ENCODE assay signal across 23 cellular contexts in the genomic region with DNA sequence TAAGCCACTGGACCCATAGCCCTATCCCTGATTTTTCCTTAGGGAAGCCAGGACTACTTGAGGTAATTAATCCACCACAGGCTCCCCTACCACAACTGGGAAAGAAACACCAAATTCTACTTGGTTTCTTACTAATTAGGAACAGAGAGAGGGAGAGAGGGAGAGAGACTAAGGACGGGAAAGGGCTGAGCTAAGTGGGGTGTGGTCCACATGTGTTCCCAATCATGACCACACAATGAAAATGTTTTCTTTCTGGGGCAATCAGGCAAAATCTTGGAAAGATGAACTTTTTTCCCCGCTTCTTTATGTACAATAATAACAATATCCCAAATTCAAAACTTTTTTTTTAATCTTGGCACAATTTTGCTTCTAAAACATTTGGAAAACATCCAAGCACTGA.
A peak's percentile ranks its signal among the peaks of the same experiment; 100 is the strongest.
DNase-seq lines count a peak whose midpoint lies in the region; ATAC-seq and TF ChIP-seq lines count a peak whose summit lies in the region.
"Had no signal": no experiment of that assay in that cellular context is flagged by ENCODE, and none has a peak within 500 bp of the region (broad histone marks: within the 10 kb centered on the region; RNA-seq: fewer than 3 reads in every experiment).

No MANE protein-coding gene starts in this region.

- peaks cover 33% of the 10 kb centered on the region for H3K4me1 Mint-ChIP-seq in osteocyte (ENCODE audit: unreplicated experiment)
- no peaks in the 10 kb centered on the region for H3K4me1 Mint-ChIP-seq in activated CD4-positive, alpha-beta T cell treated with anti-CD3 and anti-CD28 coated beads, Interleukin-2, amount 10 ng/mL, durations not matched to agents 24 days and 14 days
- H3K4me1 Mint-ChIP-seq: GM23338 had no signal

- H3K27me3 Mint-ChIP-seq in osteocyte (ENCODE audit: unreplicated experiment): peaks cover 4% of the 10 kb centered on the region
- H3K27me3 Mint-ChIP-seq in activated CD4-positive, alpha-beta T cell treated with anti-CD3 and anti-CD28 coated beads, Interleukin-2, amount 10 ng/mL, durations not matched to agents 24 days and 14 days: no peaks in the 10 kb centered on the region
- H3K27me3 Mint-ChIP-seq: CD4-positive, alpha-beta T cell had no signal

- H3K36me3 Mint-ChIP-seq in osteocyte (ENCODE audit: unreplicated experiment): peaks cover 4% of the 10 kb centered on the region
- H3K36me3 Mint-ChIP-seq in activated CD4-positive, alpha-beta T cell treated with anti-CD3 and anti-CD28 coated beads, Interleukin-2, amount 10 ng/mL, durations not matched to agents 24 days and 14 days (ENCODE audit: low read depth): no peaks in the 10 kb centered on the region

- DNase-seq in AG09319 (ENCODE audit: extremely low read depth, low read depth): peak; percentile 54
- DNase-seq in RPMI7951 (ENCODE audit: low read depth): peak; percentile 49
- peak; percentile 70 for DNase-seq in fibroblast of gingiva (ENCODE audit: low read depth)
- DNase-seq in osteocyte (ENCODE audit: extremely low spot score, unreplicated experiment): no peak
- DNase-seq in GM19240 (ENCODE audit: insufficient read length, low spot score): no peak
- DNase-seq in activated CD4-positive, alpha-beta T cell treated with anti-CD3 and anti-CD28 coated beads, Interleukin-2, amount 10 ng/mL, durations not matched to agents 24 days and 14 days: no peak
- DNase-seq: CD4-positive, alpha-beta T cell; COR-L47; DMS79; HCEC 1CT; IMR-90; NCI-H1092 treated with DMSO at 0.1 percent for 48 hours; NCI-H1436 treated with DMSO at 0.1 percent for 48 hours; NCI-H2029; NCI-H2227 treated with DMSO at 0.1 percent for 48 hours; NCI-H510A treated with DMSO at 0.1 percent for 48 hours; NCI-H774; NK-92 treated with Interleukin-12 subunit alpha and Interleukin-12 subunit beta, amount 100 ng/mL, for 24 hours; SJCRH30 had no signal

- peak overlapping the region; percentile 12 for H3K27ac Mint-ChIP-seq in osteocyte (ENCODE audit: unreplicated experiment)
- H3K27ac Mint-ChIP-seq in activated CD4-positive, alpha-beta T cell treated with anti-CD3 and anti-CD28 coated beads, Interleukin-2, amount 10 ng/mL, durations not matched to agents 24 days and 14 days: no peak overlapping the region
- H3K27ac Mint-ChIP-seq: CD4-positive, alpha-beta T cell; GM23338 had no signal

- TF ChIP-seq CTCF in AG09319 (IDR thresholded peaks at IDR 0.05; ENCODE audit: low read depth, low read length) (no peak), osteocyte (IDR thresholded peaks at IDR 0.05) (no peak)

- no peak overlapping the region for H3K4me3 Mint-ChIP-seq in osteocyte (ENCODE audit: unreplicated experiment)
- no peak overlapping the region for H3K4me3 Mint-ChIP-seq in activated CD4-positive, alpha-beta T cell treated with anti-CD3 and anti-CD28 coated beads, Interleukin-2, amount 10 ng/mL, durations not matched to agents 24 days and 14 days
- H3K4me3 Mint-ChIP-seq: CD4-positive, alpha-beta T cell; GM23338 had no signal

- no peak for ATAC-seq in GM19467 (IDR thresholded peaks at IDR 0.05; ENCODE audit: unreplicated experiment)
- ATAC-seq in HG02642 (IDR thresholded peaks at IDR 0.05; ENCODE audit: poor library complexity, unreplicated experiment): no peak
- ATAC-seq: GM23338, Panc1 had no signal

- no peaks in the 10 kb centered on the region for H3K9me3 Mint-ChIP-seq in osteocyte (ENCODE audit: unreplicated experiment)
- H3K9me3 Mint-ChIP-seq in activated CD4-positive, alpha-beta T cell treated with anti-CD3 and anti-CD28 coated beads, Interleukin-2, amount 10 ng/mL, durations not matched to agents 24 days and 14 days: no peaks in the 10 kb centered on the region
- H3K9me3 Mint-ChIP-seq: CD4-positive, alpha-beta T cell; GM23338 had no signal

- intact Hi-C loops in activated CD4-positive, alpha-beta T cell treated with anti-CD3 and anti-CD28 coated beads, Interleukin-2, amount 10 ng/mL, durations not matched to agents 24 days and 14 days (cut with micrococcal nuclease): no loop called here

Comparison
In these comparisons a context has a peak if more than half of its experiments do, and no peak if none do; other contexts are left out.
1. DNase-seq: peak in AG09319 (single experiment), RPMI7951 (single experiment) and fibroblast of gingiva (single experiment); none in osteocyte (single experiment), GM19240 (single experiment) and activated CD4-positive, alpha-beta T cell treated with anti-CD3 and anti-CD28 coated beads, Interleukin-2, amount 10 ng/mL, durations not matched to agents 24 days and 14 days (single experiment).